ENCODE assay signal across 8 cellular contexts in the genomic region with DNA sequence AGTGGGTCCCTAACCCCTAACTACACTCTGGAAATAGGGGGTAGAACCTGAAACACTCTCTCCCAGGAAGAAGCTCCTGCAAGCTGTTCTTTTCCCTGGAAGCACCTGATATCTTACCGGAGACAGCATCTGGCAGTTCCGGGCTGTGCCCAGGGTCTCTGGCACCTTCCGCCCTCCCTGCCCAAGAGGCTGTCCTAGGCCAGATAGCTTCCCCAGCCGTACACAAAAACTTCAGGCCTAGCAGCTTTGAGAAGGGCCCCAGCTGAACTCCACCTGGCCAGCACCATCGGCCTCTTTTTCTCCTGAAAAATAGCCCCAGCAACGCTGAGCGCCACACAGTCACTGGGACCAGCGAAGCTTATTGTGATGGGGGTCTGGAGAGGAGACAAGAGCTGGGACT. TPM values are rescaled to one million over a fixed set of nuclear protein-coding genes. Genes with fewer than 3 reads are reported as not detected.
A peak's percentile ranks its signal among the peaks of the same experiment; 100 is the strongest.
DNase-seq lines count a peak whose midpoint lies in the region; ATAC-seq and TF ChIP-seq lines count a peak whose summit lies in the region.

No MANE protein-coding gene starts in this region.

- H3K36me3 ChIP-seq in DOHH2 (ENCODE audit: control insufficient read depth, low read length) (peaks cover 6% of the 10 kb centered on the region; the same call in 1 of the 2 replicates), SJCRH30 (no peaks in the 10 kb centered on the region), mesendoderm (ENCODE audit: control insufficient read depth, insufficient read depth, low read length) (no peaks in the 10 kb centered on the region)

- ATAC-seq in sciatic nerve (peak; percentile 0), GM18511 (IDR thresholded peaks at IDR 0.05; ENCODE audit: unreplicated experiment) (no peak), HG02981 (IDR thresholded peaks at IDR 0.05; ENCODE audit: unreplicated experiment) (no peak), HG03457 (IDR thresholded peaks at IDR 0.05; ENCODE audit: unreplicated experiment) (no peak)

- intact Hi-C loops in sciatic nerve (cut with DNase I): no loop called here

- no peak overlapping the region for H4K8ac ChIP-seq in mesendoderm (ENCODE audit: low read depth, low read length)

- H3K4me3 ChIP-seq in DOHH2 (ENCODE audit: low read length): peak overlapping the region; percentile 92
- peak overlapping the region; percentile 92 for H3K4me3 ChIP-seq in SJCRH30
- H3K4me3 ChIP-seq in fibroblast of pulmonary artery (replicated peaks; ENCODE audit: low read depth, low read length): peak overlapping the region; percentile 90
- H3K4me3 ChIP-seq in mesendoderm (ENCODE audit: low read length): no peak overlapping the region

- H3K4me1 ChIP-seq in DOHH2 (ENCODE audit: control insufficient read depth, low read length) (peaks cover 12% of the 10 kb centered on the region), SJCRH30 (no peaks in the 10 kb centered on the region), mesendoderm (ENCODE audit: control insufficient read depth, low read depth, low read length) (peaks cover 6% of the 10 kb centered on the region)

- no peaks in the 10 kb centered on the region for H3K79me1 ChIP-seq in mesendoderm (ENCODE audit: low read length)

- no peak overlapping the region for H3K18ac ChIP-seq in mesendoderm (ENCODE audit: low read length)

- H2BK15ac ChIP-seq in mesendoderm (replicated peaks; ENCODE audit: low read depth): no peak overlapping the region

- H4K5ac ChIP-seq in mesendoderm (ENCODE audit: low read length): no peak overlapping the region

- no peak overlapping the region for H2AK5ac ChIP-seq in mesendoderm (ENCODE audit: low read length)

- peak overlapping the region; percentile 83 for H3K4me2 ChIP-seq in DOHH2 (ENCODE audit: low read length)
- H3K4me2 ChIP-seq in mesendoderm (ENCODE audit: low read length): no peak overlapping the region

- no peak overlapping the region for H2BK5ac ChIP-seq in mesendoderm (ENCODE audit: low read length)

- DNase-seq in SJCRH30: no peak
- no peak for DNase-seq in fibroblast of pulmonary artery (ENCODE audit: low read depth)
- no peak for DNase-seq in sciatic nerve (ENCODE audit: low spot score)
- DNase-seq in mesendoderm: no peak

- H3K9ac ChIP-seq in mesendoderm (ENCODE audit: low read length): no peak overlapping the region

- H3F3A ChIP-seq in DOHH2 (ENCODE audit: control insufficient read depth, insufficient read depth): no peaks in the 10 kb centered on the region

- H3K23ac ChIP-seq in mesendoderm (ENCODE audit: low read length): no peak overlapping the region

- H3K9me3 ChIP-seq in DOHH2 (ENCODE audit: control insufficient read depth, insufficient read depth, low read length) (no peaks in the 10 kb centered on the region), SJCRH30 (replicated peaks) (no peaks in the 10 kb centered on the region)

- WGBS in mesendoderm (ENCODE audit: extremely low coverage, insufficient coverage, low lambda C conversion rate): no CpG with 5 or more reads among the region's 8 CpGs

- H3K27ac ChIP-seq in DOHH2 (ENCODE audit: low read depth, low read length) (no peak overlapping the region), SJCRH30 (peak overlapping the region; percentile 78; the same call in 1 of the 2 replicates), mesendoderm (ENCODE audit: low read depth, low read length) (no peak overlapping the region)

- no peak overlapping the region for H3K4ac ChIP-seq in mesendoderm (ENCODE audit: low read depth, low read length)

- no peak overlapping the region for H2BK120ac ChIP-seq in mesendoderm (ENCODE audit: low read depth, low read length)

- peaks cover 10% of the 10 kb centered on the region for H3K27me3 ChIP-seq in DOHH2 (ENCODE audit: control insufficient read depth, low read length)
- no peaks in the 10 kb centered on the region for H3K27me3 ChIP-seq in SJCRH30
- H3K27me3 ChIP-seq in mesendoderm (ENCODE audit: insufficient read depth, low read length, poor library complexity): peaks cover 30% of the 10 kb centered on the region

- H3K79me2 ChIP-seq in DOHH2 (ENCODE audit: control insufficient read depth, low read length): peaks cover 16% of the 10 kb centered on the region
- H3K79me2 ChIP-seq in mesendoderm (ENCODE audit: control insufficient read depth, insufficient read depth, low read length): no peaks in the 10 kb centered on the region

- no peak overlapping the region for H3K56ac ChIP-seq in mesendoderm (ENCODE audit: low read length)

- no peak for TF ChIP-seq CTCF in DOHH2 (IDR thresholded peaks at IDR 0.05; ENCODE audit: low read depth, low read length, poor library complexity, severe bottlenecking)
- no peak for TF ChIP-seq CTCF in fibroblast of pulmonary artery (IDR thresholded peaks at IDR 0.05; ENCODE audit: low read length, missing control alignments)

- H3K9me2 ChIP-seq in DOHH2 (replicated peaks; ENCODE audit: control insufficient read depth, low read length): no peaks in the 10 kb centered on the region

- H4K20me1 ChIP-seq in DOHH2 (ENCODE audit: control insufficient read depth, insufficient read depth, low read depth, low read length): no peaks in the 10 kb centered on the region

RNA-seq across cellular contexts. Expression of a gene that starts 9.7 kb away (rescaled TPM):
- 1.5 and 1.8 TPM in 2 replicates for total RNA-seq in SJCRH30 (2014; rRNA removed; shearing (Covaris generic))
- 11.6 TPM for total RNA-seq in sciatic nerve
- polyA plus RNA-seq in mesendoderm (2013, experiment 1 of 2): 0.04 TPM
- polyA plus RNA-seq in mesendoderm (2013, experiment 2 of 2): 0.08 TPM
